ENCODE assay signal across 22 cellular contexts in the genomic region with DNA sequence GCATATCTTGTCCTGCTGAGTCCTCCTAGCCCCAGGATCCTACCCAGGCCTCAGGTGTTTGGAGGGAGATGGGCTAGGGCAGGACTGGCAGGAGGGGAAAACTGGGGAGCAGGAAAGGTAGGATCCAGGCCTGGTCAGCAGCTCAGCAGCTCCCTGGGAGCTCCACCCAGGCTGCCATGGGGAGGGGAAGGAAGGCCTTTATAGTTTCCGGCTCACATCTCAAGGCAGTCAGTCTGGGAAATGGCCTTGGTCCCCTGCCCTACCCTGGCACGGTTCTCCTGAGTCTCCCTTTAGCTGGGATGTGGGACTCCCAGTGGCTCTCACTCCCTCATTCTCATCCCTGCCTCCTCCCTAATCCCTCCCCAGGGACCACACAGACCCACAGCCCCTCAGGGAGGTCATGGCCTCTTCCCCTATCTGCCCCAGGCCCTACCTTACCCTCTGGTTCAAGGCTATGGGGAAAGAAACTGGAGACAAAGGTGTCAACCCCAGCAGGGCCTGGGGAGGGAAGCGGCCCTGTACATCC. TPM values are rescaled to one million over a fixed set of nuclear protein-coding genes. Genes with fewer than 3 reads are reported as not detected.
DNase-seq lines count a peak whose midpoint lies in the region; ATAC-seq, FAIRE-seq and TF ChIP-seq lines count a peak whose summit lies in the region.
"Had no signal": no experiment of that assay in that cellular context is flagged by ENCODE, and none has a peak within 500 bp of the region (broad histone marks: within the 10 kb centered on the region; RNA-seq: fewer than 3 reads in every experiment).

No MANE protein-coding gene starts in this region.

- BruUV-seq in endothelial cell of umbilical vein (replicated peaks; lab: Mats Ljungman, UMichigan): no TSS peak

- H3K4me2 ChIP-seq in endothelial cell of umbilical vein (ENCODE audit: insufficient read depth, low read length): no peak overlapping the region
- no peak overlapping the region for H3K4me2 ChIP-seq in osteoblast (ENCODE audit: insufficient read depth, low read length)

- TF ChIP-seq CTCF in endothelial cell of umbilical vein (IDR thresholded peaks at IDR 0.05; ENCODE audit: extremely low read depth in 1 of 2, insufficient read depth in 1 of 2, low read depth in 1 of 2, low read length in 2 of 2) (no peak), osteoblast (IDR thresholded peaks at IDR 0.05; ENCODE audit: extremely low read depth, low read depth, low read length) (no peak), omental fat pad (IDR thresholded peaks at IDR 0.05) (no peak)

- no peaks in the 10 kb centered on the region for H3K9me1 ChIP-seq in endothelial cell of umbilical vein (replicated peaks; ENCODE audit: control insufficient read depth, extremely low read depth, insufficient read depth, low read length)

- dilution Hi-C loops in endothelial cell of umbilical vein (cut with MboI; ENCODE audit: extremely low pct_ligation_motif_present, low sequenced_read_pairs): no loop called here

- POLR2A ChIA-PET in endothelial cell of umbilical vein (lab: Charles Lee): no interaction called here

- peak; percentile 68 for FAIRE-seq in endothelial cell of umbilical vein (lab: Jason Lieb, UNC)
- FAIRE-seq: HTR-8/SVneo had no signal

- DNase-seq in right cardiac atrium (peak in 2 of 3 donors; percentile 30 to 34), left cardiac atrium (no peak), endothelial cell of umbilical vein (ENCODE audit: low read depth, low spot score) (no peak), osteoblast (ENCODE audit: insufficient read length, low spot score, missing footprints) (peak; percentile 41), omental fat pad (ENCODE audit: low spot score) (no peak), ureter (ENCODE audit: low spot score) (no peak)
- DNase-seq: activated CD4-positive, alpha-beta T cell treated with anti-CD3 and anti-CD28 coated beads, Interleukin-2, amount 50 U/mL, for 4 hours; central memory CD4-positive, alpha-beta T cell; effector CD4-positive, alpha-beta T cell; NCI-H510A; occipital lobe; SIG-M5; T-helper 17 cell; WERI-Rb-1 had no signal

- CTCF ChIA-PET in endothelial cell of umbilical vein (lab: Charles Lee): interaction anchor here (1.1 to 1.4 kb wide), 2 partner anchors 11 to 13 kb away, joined by 4 read pairs; no protein-coding TSS in a partner anchor

- H3K9me3 ChIP-seq in right cardiac atrium (ENCODE audit: control insufficient read depth, low read length): no peaks in the 10 kb centered on the region
- no peaks in the 10 kb centered on the region for H3K9me3 ChIP-seq in endothelial cell of umbilical vein (replicated peaks; ENCODE audit: control insufficient read depth, insufficient read depth, low read length)
- no peaks in the 10 kb centered on the region for H3K9me3 ChIP-seq in osteoblast (ENCODE audit: low read depth, low read length)
- H3K9me3 ChIP-seq: esophagus muscularis mucosa, gastroesophageal sphincter, left lung, upper lobe of right lung had no signal

- H3K79me2 ChIP-seq in endothelial cell of umbilical vein (ENCODE audit: control insufficient read depth, insufficient read depth, low read length): no peaks in the 10 kb centered on the region
- H3K79me2 ChIP-seq in osteoblast (ENCODE audit: insufficient read depth, low read length): no peaks in the 10 kb centered on the region

- H3K27ac ChIP-seq in right cardiac atrium (ENCODE audit: low read length) (no peak overlapping the region), endothelial cell of umbilical vein (ENCODE audit: insufficient read depth, low read depth, low read length) (no peak overlapping the region), osteoblast (ENCODE audit: low read depth, low read length) (no peak overlapping the region)
- H3K27ac ChIP-seq: gastroesophageal sphincter, WERI-Rb-1 had no signal

- peaks cover 0 to 20% of the 10 kb centered on the region in 2 experiments for H3K36me3 ChIP-seq in endothelial cell of umbilical vein (ENCODE audit: control insufficient read depth in 2 of 2, extremely low read depth in 1 of 2, insufficient read depth in 2 of 2, low read length in 2 of 2)
- peaks cover 23% of the 10 kb centered on the region for H3K36me3 ChIP-seq in osteoblast (ENCODE audit: insufficient read depth, low read length)

- H3K9ac ChIP-seq in endothelial cell of umbilical vein (replicated peaks; ENCODE audit: extremely low read depth, insufficient read depth, low read length): no peak overlapping the region

- H2AFZ ChIP-seq in endothelial cell of umbilical vein (ENCODE audit: low read depth, low read length) (peak overlapping the region; percentile 63), osteoblast (ENCODE audit: low read length) (no peak overlapping the region)

- ATAC-seq in right cardiac atrium (peak in 1 of 2 donors; percentile 30), left cardiac atrium (no peak), omental fat pad (ENCODE audit: low FRiP score) (no peak), HG03439 (IDR thresholded peaks at IDR 0.05; ENCODE audit: unreplicated experiment) (no peak), HG02759 (IDR thresholded peaks at IDR 0.05; ENCODE audit: unreplicated experiment) (no peak)
- ATAC-seq: gastroesophageal sphincter, T-helper 17 cell had no signal

- H3K4me3 ChIP-seq in right cardiac atrium (ENCODE audit: low read length) (no peak overlapping the region), endothelial cell of umbilical vein (replicated peaks in 1 of 3; ENCODE audit: insufficient read depth in 1 of 3, low read depth in 1 of 3, low read length in 3 of 3) (no peak overlapping the region), osteoblast (ENCODE audit: insufficient read depth, low read length) (no peak overlapping the region)
- H3K4me3 ChIP-seq: esophagus muscularis mucosa, gastroesophageal sphincter had no signal

- H3K4me1 ChIP-seq in right cardiac atrium (ENCODE audit: control insufficient read depth, insufficient read depth, low read length) (no peaks in the 10 kb centered on the region), endothelial cell of umbilical vein (ENCODE audit: control insufficient read depth, extremely low read depth, insufficient read depth, low read length) (peaks cover 6% of the 10 kb centered on the region), osteoblast (ENCODE audit: insufficient read depth, low read length) (no peaks in the 10 kb centered on the region)
- H3K4me1 ChIP-seq: esophagus muscularis mucosa, gastroesophageal sphincter, left lung, upper lobe of right lung had no signal

- no peaks in the 10 kb centered on the region for H4K20me1 ChIP-seq in endothelial cell of umbilical vein (replicated peaks; ENCODE audit: control insufficient read depth, extremely low read depth, insufficient read depth, low read length)
- H4K20me1 ChIP-seq in osteoblast (ENCODE audit: insufficient read depth, low read length): no peaks in the 10 kb centered on the region

- TF ChIP-seq POLR2A in endothelial cell of umbilical vein (IDR thresholded peaks at IDR 0.05; ENCODE audit: low read depth, low read length): no peak

- 58% methylated on average over 3 of the region's 3 CpGs for WGBS in right cardiac atrium

- intact Hi-C loops in right cardiac atrium (cut with DNase I) (no loop called here), left cardiac atrium (cut with DNase I) (no loop called here), endothelial cell of umbilical vein (cut with micrococcal nuclease) (no loop called here)

- H3K27me3 ChIP-seq in right cardiac atrium (ENCODE audit: control insufficient read depth, insufficient read depth) (no peaks in the 10 kb centered on the region), endothelial cell of umbilical vein (ENCODE audit: control insufficient read depth in 2 of 2, insufficient read depth in 2 of 2, low read length in 2 of 2) (no peaks in the 10 kb centered on the region), osteoblast (ENCODE audit: insufficient read depth, low read length) (no peaks in the 10 kb centered on the region)
- H3K27me3 ChIP-seq: esophagus muscularis mucosa, gastroesophageal sphincter, left lung, upper lobe of right lung had no signal

RNA-seq across cellular contexts. Expression of a gene that starts 1.6 kb away (rescaled TPM):
- total RNA-seq in right cardiac atrium: not detected
- polyA plus RNA-seq in right cardiac atrium: 0.05 TPM
- not detected for total RNA-seq in left cardiac atrium
- total RNA-seq in endothelial cell of umbilical vein: 0.12 and 0.84 TPM in 2 replicates
- polyA plus RNA-seq in endothelial cell of umbilical vein: 0.75 and 1.1 TPM in 2 replicates
- 0.46 and 0.78 TPM in 2 replicates for polyA plus RNA-seq in endothelial cell of umbilical vein (2011; cell fraction: cytosol; rRNA removed)
- 1.6 and 1.7 TPM in 2 replicates for polyA plus RNA-seq in endothelial cell of umbilical vein (2011; cell fraction: nucleus; rRNA removed)
- 0.23 and 0.26 TPM in 2 replicates for polyA plus RNA-seq in endothelial cell of umbilical vein (2012)
- polyA minus RNA-seq in endothelial cell of umbilical vein: 0.41 and 0.72 TPM in 2 replicates
- not detected for polyA minus RNA-seq in endothelial cell of umbilical vein (2011; cell fraction: cytosol; rRNA and poly(A)+ RNA removed)
- 0.24 and 0.34 TPM in 2 replicates for polyA minus RNA-seq in endothelial cell of umbilical vein (2011; cell fraction: nucleus; rRNA and poly(A)+ RNA removed)
- total RNA-seq in osteoblast: not detected in 2 replicates
- total RNA-seq in omental fat pad: under 1 TPM in 3 of 4 donors, not detected in 1; 0.19 to 0.84 (median 0.38) TPM
- 79.8 TPM for total RNA-seq in ureter
- total RNA-seq: LHCN-M2, occipital lobe had no signal

RNA-seq across cellular contexts. Expression of a gene that starts 14.6 kb away (rescaled TPM):
- total RNA-seq in right cardiac atrium (10 to 100 TPM; 18.5 to 28.2 (median 22.7) TPM), left cardiac atrium (10 to 100 TPM; 26.8 to 31.8 TPM), endothelial cell of umbilical vein (61.3 and 62.8 TPM in 2 replicates), osteoblast (114 and 117 TPM in 2 replicates), omental fat pad (10 to 100 TPM; 44.1 to 63.8 (median 55.2) TPM), ureter (29.2 TPM)
- polyA plus RNA-seq in right cardiac atrium (26.0 TPM), endothelial cell of umbilical vein (111 and 115 TPM in 2 replicates)
- 74.1 and 84.9 TPM in 2 replicates for polyA plus RNA-seq in endothelial cell of umbilical vein (2011; cell fraction: cytosol; rRNA removed)
- 42.3 and 48.1 TPM in 2 replicates for polyA plus RNA-seq in endothelial cell of umbilical vein (2011; cell fraction: nucleus; rRNA removed)
- polyA plus RNA-seq in endothelial cell of umbilical vein (2012): 41.5 and 51.3 TPM in 2 replicates
- polyA minus RNA-seq in endothelial cell of umbilical vein: 73.1 and 73.9 TPM in 2 replicates
- polyA minus RNA-seq in endothelial cell of umbilical vein (2011; cell fraction: cytosol; rRNA and poly(A)+ RNA removed): 15.0 TPM
- 15.0 and 15.6 TPM in 2 replicates for polyA minus RNA-seq in endothelial cell of umbilical vein (2011; cell fraction: nucleus; rRNA and poly(A)+ RNA removed)

RNA-seq across cellular contexts. Expression of a gene that starts 20.3 kb away (rescaled TPM):
- 10 to 100 TPM; 13.5 to 24.0 (median 20.0) TPM for total RNA-seq in right cardiac atrium
- 15.7 TPM for polyA plus RNA-seq in right cardiac atrium
- 10 to 100 TPM; 12.9 to 20.2 TPM for total RNA-seq in left cardiac atrium
- 53.7 and 54.3 TPM in 2 replicates for total RNA-seq in endothelial cell of umbilical vein
- polyA plus RNA-seq in endothelial cell of umbilical vein: 53.3 and 56.4 TPM in 2 replicates
- polyA plus RNA-seq in endothelial cell of umbilical vein (2011; cell fraction: cytosol; rRNA removed): 44.1 and 44.3 TPM in 2 replicates
- polyA plus RNA-seq in endothelial cell of umbilical vein (2011; cell fraction: nucleus; rRNA removed): 136 and 153 TPM in 2 replicates
- polyA plus RNA-seq in endothelial cell of umbilical vein (2012): 35.4 and 38.2 TPM in 2 replicates
- 60.5 and 73.6 TPM in 2 replicates for polyA minus RNA-seq in endothelial cell of umbilical vein
- polyA minus RNA-seq in endothelial cell of umbilical vein (2011; cell fraction: cytosol; rRNA and poly(A)+ RNA removed): 36.8 TPM
- 23.7 and 36.3 TPM in 2 replicates for polyA minus RNA-seq in endothelial cell of umbilical vein (2011; cell fraction: nucleus; rRNA and poly(A)+ RNA removed)
- total RNA-seq in osteoblast: 40.1 and 40.9 TPM in 2 replicates
- 10 to 100 TPM; 17.4 to 25.9 (median 20.0) TPM for total RNA-seq in omental fat pad
- 53.4 TPM for total RNA-seq in ureter

RNA-seq across cellular contexts. Expression of a gene that starts 24.7 kb away (rescaled TPM):
- 1 to 10 TPM; 1.6 to 5.0 (median 3.4) TPM for total RNA-seq in right cardiac atrium
- polyA plus RNA-seq in right cardiac atrium: 2.4 TPM
- 1 to 10 TPM; 2.5 to 4.6 TPM for total RNA-seq in left cardiac atrium
- total RNA-seq in endothelial cell of umbilical vein: 3.5 and 4.9 TPM in 2 replicates
- polyA plus RNA-seq in endothelial cell of umbilical vein: 2.8 and 2.9 TPM in 2 replicates
- 2.3 and 2.7 TPM in 2 replicates for polyA plus RNA-seq in endothelial cell of umbilical vein (2011; cell fraction: cytosol; rRNA removed)
- 1.6 and 1.7 TPM in 2 replicates for polyA plus RNA-seq in endothelial cell of umbilical vein (2011; cell fraction: nucleus; rRNA removed)
- 2.0 and 2.6 TPM in 2 replicates for polyA plus RNA-seq in endothelial cell of umbilical vein (2012)
- polyA minus RNA-seq in endothelial cell of umbilical vein: 2.2 and 2.5 TPM in 2 replicates
- 9.1 TPM for polyA minus RNA-seq in endothelial cell of umbilical vein (2011; cell fraction: cytosol; rRNA and poly(A)+ RNA removed)
- polyA minus RNA-seq in endothelial cell of umbilical vein (2011; cell fraction: nucleus; rRNA and poly(A)+ RNA removed): 1.2 and 1.4 TPM in 2 replicates
- 2.1 and 3.6 TPM in 2 replicates for total RNA-seq in osteoblast
- total RNA-seq in omental fat pad: 1 to 10 TPM in 3 of 4 donors, under 1 TPM in 1; 0.48 to 1.9 (median 1.4) TPM
- total RNA-seq in ureter: 6.4 TPM

RNA-seq across cellular contexts. Expression of a gene that starts 49.6 kb away (rescaled TPM):
- total RNA-seq in right cardiac atrium (100 to 1,000 TPM; 110 to 299 (median 197) TPM), left cardiac atrium (100 to 1,000 TPM; 142 to 192 TPM), endothelial cell of umbilical vein (49.3 and 54.0 TPM in 2 replicates), osteoblast (45.7 and 59.7 TPM in 2 replicates), omental fat pad (1,000 to 10,000 TPM in 1 of 4 donors, 100 to 1,000 TPM in 3; 174 to 1,642 (median 258) TPM), ureter (163 TPM)
- polyA plus RNA-seq in right cardiac atrium (114 TPM), endothelial cell of umbilical vein (27.1 and 31.7 TPM in 2 replicates)
- 13.4 and 15.4 TPM in 2 replicates for polyA plus RNA-seq in endothelial cell of umbilical vein (2011; cell fraction: cytosol; rRNA removed)
- 23.8 and 26.3 TPM in 2 replicates for polyA plus RNA-seq in endothelial cell of umbilical vein (2011; cell fraction: nucleus; rRNA removed)
- 27.0 and 39.2 TPM in 2 replicates for polyA plus RNA-seq in endothelial cell of umbilical vein (2012)
- polyA minus RNA-seq in endothelial cell of umbilical vein: 30.0 and 46.3 TPM in 2 replicates
- 261 TPM for polyA minus RNA-seq in endothelial cell of umbilical vein (2011; cell fraction: cytosol; rRNA and poly(A)+ RNA removed)
- polyA minus RNA-seq in endothelial cell of umbilical vein (2011; cell fraction: nucleus; rRNA and poly(A)+ RNA removed): 11.5 and 22.2 TPM in 2 replicates

Comparison
In these comparisons a context has a peak if more than half of its experiments do, and no peak if none do; other contexts are left out.
1. DNase-seq: peak in right cardiac atrium (2 of 3) and osteoblast (single experiment); none in left cardiac atrium (single experiment), endothelial cell of umbilical vein (single experiment), omental fat pad (single experiment) and ureter (single experiment).
2. RNA of a gene that starts 1.6 kb away (total RNA-seq): 79.8 TPM in ureter (single experiment); 0.12 to 0.84 TPM in endothelial cell of umbilical vein, 0.19 to 0.84 TPM in omental fat pad, not detected in left cardiac atrium, not detected in right cardiac atrium and not detected in osteoblast; every median in the first group is over 10 times any median in the second.